Comparison of ENCODE assay signal across 22 cellular contexts in the genomic region with DNA sequence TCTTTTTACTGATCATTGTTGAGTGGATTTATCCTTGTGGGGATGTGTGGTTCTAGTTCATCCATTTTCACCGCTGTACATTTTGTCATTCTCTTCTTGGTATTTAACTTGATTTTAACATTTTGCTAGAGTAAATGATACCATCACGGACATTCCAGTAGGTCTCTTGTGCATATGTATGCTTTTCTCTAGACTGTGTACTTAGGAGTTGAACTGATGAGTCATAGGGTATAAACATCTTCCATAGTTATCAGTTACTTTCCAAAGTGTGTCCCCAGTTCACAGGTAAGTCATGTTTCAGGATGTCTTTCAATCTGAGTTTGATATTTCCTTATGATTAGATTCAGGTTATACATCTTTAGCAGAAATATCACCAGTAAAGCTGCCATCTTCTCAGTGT.
"Had no signal": no experiment of that assay in that cellular context is flagged by ENCODE, and none has a peak within 500 bp of the region (broad histone marks: within the 10 kb centered on the region; RNA-seq: fewer than 3 reads in every experiment).

No MANE protein-coding gene starts in this region.

- H3K27me3 ChIP-seq: hepatocyte, pancreas, suprapubic skin, thyroid gland, uterus had no signal

- H3K27ac Mint-ChIP-seq: endodermal cell; natural killer cell treated with Interleukin-12 subunit alpha and Interleukin-12 subunit beta and Interleukin-15 and Interleukin-18, amount 100 ng/mL, for 72 hours; progenitor cell of endocrine pancreas; type B pancreatic cell had no signal

- H3K9me3 Mint-ChIP-seq: natural killer cell treated with Interleukin-12 subunit alpha and Interleukin-12 subunit beta and Interleukin-15 and Interleukin-18, amount 100 ng/mL, for 72 hours; type B pancreatic cell had no signal

- H3K4me2 ChIP-seq: hepatocyte, smooth muscle cell had no signal

- H3K4me3 ChIP-seq: coronary artery, hepatocyte, pancreas, smooth muscle cell, suprapubic skin, thyroid gland, uterus had no signal

- ATAC-seq: left lobe of liver; natural killer cell treated with Interleukin-12 subunit alpha and Interleukin-12 subunit beta and Interleukin-15 and Interleukin-18, amount 100 ng/mL, for 72 hours; pancreas; right cardiac atrium; stimulated activated naive CD8-positive, alpha-beta T cell treated with anti-CD3 and anti-CD28 coated beads, Interleukin-15, Interleukin-2, amounts not matched to agents 100 U/mL and 50 U/mL, for 24 hours had no signal

- H3K9me3 ChIP-seq: pancreas, suprapubic skin, thyroid gland had no signal

- H3K4me3 Mint-ChIP-seq: endodermal cell; natural killer cell treated with Interleukin-12 subunit alpha and Interleukin-12 subunit beta and Interleukin-15 and Interleukin-18, amount 100 ng/mL, for 72 hours; type B pancreatic cell had no signal

- FAIRE-seq: islet of Langerhans, pancreas had no signal

- H3K27ac ChIP-seq: coronary artery, hepatocyte, pancreas, suprapubic skin, thyroid gland, uterus had no signal

- H3K36me3 ChIP-seq: pancreas, suprapubic skin, thyroid gland, uterus had no signal

- DNase-seq: effector CD4-positive, alpha-beta T cell; endodermal cell; foreskin melanocyte; head of caudate nucleus; kidney glomerular epithelial cell; mammary epithelial cell; occipital lobe; pancreas; right cardiac atrium; stimulated activated CD4-positive, alpha-beta T cell treated with anti-CD3 and anti-CD28 coated beads, Interleukin-2, amount 100 ng/mL, for 48 hours; stimulated activated naive CD8-positive, alpha-beta T cell treated with anti-CD3 and anti-CD28 coated beads, Interleukin-15, Interleukin-2, amounts not matched to agents 100 U/mL and 50 U/mL, for 24 hours; thyroid gland; uterus had no signal

- H3K4me1 ChIP-seq: thyroid gland, uterus had no signal

- H3K27me3 Mint-ChIP-seq: natural killer cell treated with Interleukin-12 subunit alpha and Interleukin-12 subunit beta and Interleukin-15 and Interleukin-18, amount 100 ng/mL, for 72 hours; progenitor cell of endocrine pancreas; type B pancreatic cell had no signal

- H3K36me3 Mint-ChIP-seq: natural killer cell treated with Interleukin-12 subunit alpha and Interleukin-12 subunit beta and Interleukin-15 and Interleukin-18, amount 100 ng/mL, for 72 hours had no signal
